In genomic region chr7:2510909-2511768, GRCh38 we compare ENCODE assay signal across 9 cellular contexts. TPM values are rescaled to one million over a fixed set of nuclear protein-coding genes. Genes with fewer than 3 reads are reported as not detected.
DNase-seq lines count a peak whose midpoint lies in the region; ATAC-seq and TF ChIP-seq lines count a peak whose summit lies in the region.
"Had no signal": no experiment of that assay in that cellular context is flagged by ENCODE, and none has a peak within 500 bp of the region (broad histone marks: within the 10 kb centered on the region; RNA-seq: fewer than 3 reads in every experiment).

No MANE protein-coding gene starts in this region.

- H3K27ac ChIP-seq in mammary epithelial cell (ENCODE audit: insufficient read depth, low read depth, low read length) = no peak overlapping the region
- peak overlapping the region; percentile 83 for H3K27ac ChIP-seq in neutrophil

- H3K9me3 ChIP-seq in mammary epithelial cell (replicated peaks; ENCODE audit: insufficient read depth, low read length) (no peaks in the 10 kb centered on the region), neutrophil (no peaks in the 10 kb centered on the region)

- H3K79me2 ChIP-seq in mammary epithelial cell (ENCODE audit: insufficient read depth, low read length) = no peaks in the 10 kb centered on the region

- no peak overlapping the region for H3K4me2 ChIP-seq in mammary epithelial cell (ENCODE audit: insufficient read depth, low read depth, low read length)

- DNase-seq in T47D (ENCODE audit: low read depth in 1 of 2, low spot score in 1 of 2) (peak; percentile 77 to 92), mammary epithelial cell (no peak), SHP77 (lab: John Stamatoyannopoulos, UW) (peak; percentile 88 to 96), amniotic stem cell (lab: John Stamatoyannopoulos, UW) (no peak), DMS114 treated with DMSO at 0.1 percent for 48 hours (lab: John Stamatoyannopoulos, UW; ENCODE audit: unreplicated experiment) (no peak)
- peak; percentile 71 for DNase-seq in activated naive CD8-positive, alpha-beta T cell treated with anti-CD3 and anti-CD28 coated beads, Interleukin-2, amount 10 ng/mL, durations not matched to agents 7 days and 5 days

- TF ChIP-seq CTCF in mammary epithelial cell (conservative IDR thresholded peaks at IDR 0.05 in 1 of 2, IDR thresholded peaks at IDR 0.05 in 1 of 2; ENCODE audit: extremely low read depth in 1 of 2, insufficient read depth in 1 of 2, low read depth in 1 of 2, low read length in 2 of 2) = no peak
- no peak for TF ChIP-seq CTCF in neutrophil (IDR thresholded peaks at IDR 0.05)

- intact Hi-C loops in mammary epithelial cell (cut with micrococcal nuclease) = no loop called here

- BruUV-seq in mammary epithelial cell (replicated peaks; lab: Mats Ljungman, UMichigan) = no TSS peak

- H3K27me3 Mint-ChIP-seq in activated naive CD8-positive, alpha-beta T cell treated with anti-CD3 and anti-CD28 coated beads, Interleukin-2, amount 10 ng/mL, durations not matched to agents 7 days and 5 days = no peaks in the 10 kb centered on the region

- H3K36me3 ChIP-seq in mammary epithelial cell (ENCODE audit: insufficient read depth, low read length) (no peaks in the 10 kb centered on the region), neutrophil (no peaks in the 10 kb centered on the region)

- CTCF ChIA-PET in mammary epithelial cell (lab: Charles Lee; ENCODE audit: low non-redundant PET) = no interaction called here

- dilution Hi-C loops in mammary epithelial cell (cut with HindIII; ENCODE audit: low sequenced_read_pairs) = no loop called here

- H3K4me1 ChIP-seq in mammary epithelial cell (ENCODE audit: insufficient read depth, low read length) (peaks cover 36% of the 10 kb centered on the region), neutrophil (ENCODE audit: control insufficient read depth in 1 of 2, insufficient read depth in 1 of 2, low read depth in 1 of 2, low read length in 1 of 2) (peaks cover 35 to 45% of the 10 kb centered on the region in 2 experiments)

- WGBS in mammary epithelial cell (ENCODE audit: low coverage, missing lambda C conversion rate) = 98% methylated on average over 16 of the region's 27 CpGs

- no peaks in the 10 kb centered on the region for H3K9me3 Mint-ChIP-seq in activated naive CD8-positive, alpha-beta T cell treated with anti-CD3 and anti-CD28 coated beads, Interleukin-2, amount 10 ng/mL, durations not matched to agents 7 days and 5 days

- H4K20me1 ChIP-seq in mammary epithelial cell (ENCODE audit: insufficient read depth, low read length) = no peaks in the 10 kb centered on the region

- in situ Hi-C loops in T47D (cut with HindIII; ENCODE audit: low pct_unique_long_range_greater_than_20kb, low sequenced_read_pairs) (no loop called here), mammary epithelial cell (cut with MboI; ENCODE audit: low sequenced_read_pairs in 2 of 2) (no loop called here)

- H2AFZ ChIP-seq in mammary epithelial cell (ENCODE audit: low read depth, low read length) = no peak overlapping the region

- no peak overlapping the region for H3K9ac ChIP-seq in mammary epithelial cell (ENCODE audit: insufficient read depth, low read length)

- peak overlapping the region; percentile 77 for H3K4me3 Mint-ChIP-seq in activated naive CD8-positive, alpha-beta T cell treated with anti-CD3 and anti-CD28 coated beads, Interleukin-2, amount 10 ng/mL, durations not matched to agents 7 days and 5 days

- ATAC-seq in activated naive CD8-positive, alpha-beta T cell treated with anti-CD3 and anti-CD28 coated beads, Interleukin-2, amount 10 ng/mL, durations not matched to agents 7 days and 5 days (ENCODE audit: low read depth) = peak; percentile 35
- ATAC-seq in HG03039 (IDR thresholded peaks at IDR 0.05; ENCODE audit: unreplicated experiment) = no peak

- no peak overlapping the region for H3K4me3 ChIP-seq in mammary epithelial cell (replicated peaks in 1 of 3; ENCODE audit: insufficient read depth in 1 of 3, low read depth in 2 of 3, low read length in 3 of 3)
- H3K4me3 ChIP-seq in neutrophil (ENCODE audit: low read depth in 1 of 2, low read length in 1 of 2) = peak overlapping the region; percentile 55 to 68

- H3K27me3 ChIP-seq in mammary epithelial cell (ENCODE audit: insufficient read depth, low read length) (no peaks in the 10 kb centered on the region), neutrophil (peaks cover 44% of the 10 kb centered on the region)

- peaks cover 37% of the 10 kb centered on the region for H3K4me1 Mint-ChIP-seq in activated naive CD8-positive, alpha-beta T cell treated with anti-CD3 and anti-CD28 coated beads, Interleukin-2, amount 10 ng/mL, durations not matched to agents 7 days and 5 days

- POLR2A ChIA-PET in activated naive CD8-positive, alpha-beta T cell treated with anti-CD3 and anti-CD28 coated beads, Interleukin-2, amount 10 ng/mL, durations not matched to agents 7 days and 5 days (lab: Charles Lee) = interaction anchor here (0.6 to 6.4 kb wide), 9 partner anchors 13 to 1004 kb away, joined by 3 to 207 read pairs (median 6); partner anchors contain the start of genes BRAT1, LFNG and TTYH3

- H3K36me3 Mint-ChIP-seq in activated naive CD8-positive, alpha-beta T cell treated with anti-CD3 and anti-CD28 coated beads, Interleukin-2, amount 10 ng/mL, durations not matched to agents 7 days and 5 days = no peaks in the 10 kb centered on the region

- H3K27ac Mint-ChIP-seq in activated naive CD8-positive, alpha-beta T cell treated with anti-CD3 and anti-CD28 coated beads, Interleukin-2, amount 10 ng/mL, durations not matched to agents 7 days and 5 days = peak overlapping the region; percentile 94

RNA-seq across cellular contexts. Expression of gene LFNG, which starts 8.4 kb away (rescaled TPM):
- 100 to 1,000 TPM in 1 of 2 donors, 10 to 100 TPM in 1; 29.7 to 105 TPM for total RNA-seq in mammary epithelial cell
- 35.5 TPM for polyA plus RNA-seq in mammary epithelial cell
- 15.9 TPM for polyA minus RNA-seq in mammary epithelial cell
- total RNA-seq in activated naive CD8-positive, alpha-beta T cell treated with anti-CD3 and anti-CD28 coated beads, Interleukin-2, amount 10 ng/mL, durations not matched to agents 7 days and 5 days = 100 to 1,000 TPM; 115 to 121 TPM

RNA-seq across cellular contexts. Expression of gene GRIFIN, which starts 34.9 kb away (rescaled TPM):
- not detected for total RNA-seq in mammary epithelial cell
- not detected for polyA plus RNA-seq in mammary epithelial cell
- not detected for polyA minus RNA-seq in mammary epithelial cell
- total RNA-seq in activated naive CD8-positive, alpha-beta T cell treated with anti-CD3 and anti-CD28 coated beads, Interleukin-2, amount 10 ng/mL, durations not matched to agents 7 days and 5 days = not detected
- total RNA-seq: T-helper 1 cell treated with Interleukin-12 subunit alpha and Interleukin-12 subunit beta and Interleukin-4 antibody, amounts not matched to agents 30 ng/mL and 1 ng/mL, for 36 hours had no signal

RNA-seq across cellular contexts. Expression of gene BRAT1, which starts 44.2 kb away (rescaled TPM):
- total RNA-seq in mammary epithelial cell = 10 to 100 TPM; 20.5 to 25.3 TPM
- polyA plus RNA-seq in mammary epithelial cell = 15.3 TPM
- 20.8 TPM for polyA minus RNA-seq in mammary epithelial cell
- 10 to 100 TPM; 33.5 to 40.1 TPM for total RNA-seq in activated naive CD8-positive, alpha-beta T cell treated with anti-CD3 and anti-CD28 coated beads, Interleukin-2, amount 10 ng/mL, durations not matched to agents 7 days and 5 days

RNA-seq across cellular contexts. Expression of gene IQCE, which starts 47.6 kb away (rescaled TPM):
- total RNA-seq in mammary epithelial cell = 10 to 100 TPM; 13.3 to 15.1 TPM
- 5.4 TPM for polyA plus RNA-seq in mammary epithelial cell
- 6.2 TPM for polyA minus RNA-seq in mammary epithelial cell
- total RNA-seq in activated naive CD8-positive, alpha-beta T cell treated with anti-CD3 and anti-CD28 coated beads, Interleukin-2, amount 10 ng/mL, durations not matched to agents 7 days and 5 days = 10 to 100 TPM in 1 of 2 experiments, 1 to 10 TPM in 1; 8.3 to 10.0 TPM

Comparison
In these comparisons a context has a peak if more than half of its experiments do, and no peak if none do; other contexts are left out.
1. DNase-seq: peak in T47D (2 of 2), SHP77 (2 of 2) and activated naive CD8-positive, alpha-beta T cell treated with anti-CD3 and anti-CD28 coated beads, Interleukin-2, amount 10 ng/mL, durations not matched to agents 7 days and 5 days (single experiment); none in mammary epithelial cell (single experiment), amniotic stem cell (single experiment) and DMS114 treated with DMSO at 0.1 percent for 48 hours (single experiment).
2. H3K4me3 ChIP-seq: peak in neutrophil (2 of 2); none in mammary epithelial cell (0 of 3).